1 cellular context compared by ENCODE assay signal in genomic region chr2:71362447-71362846, GRCh38.
A peak's percentile ranks its signal among the peaks of the same experiment; 100 is the strongest.
TF ChIP-seq lines count a peak whose summit lies in the region.

No MANE protein-coding gene starts in this region.

TF ChIP-seq in GM12878, 131 proteins besides CTCF, POLR2A, EP300 and RAD21:
- TF ChIP-seq CHD2 (IDR thresholded peaks at IDR 0.05; ENCODE audit: borderline replicate concordance, low read depth, low read length): no peak
- TF ChIP-seq FOXM1 (IDR thresholded peaks at IDR 0.05; ENCODE audit: low read depth, low read length): no peak
- TF ChIP-seq SREBF2 (IDR thresholded peaks at IDR 0.05; ENCODE audit: low read length): no peak
- 0 out of 2 replicates have a peak, but pooled peaks have one; percentile 10 for TF ChIP-seq PAX8 (IDR thresholded peaks at IDR 0.05)
- TF ChIP-seq NRF1 (conservative IDR thresholded peaks at IDR 0.05; ENCODE audit: low read depth, low read length): no peak
